In the genomic region with DNA sequence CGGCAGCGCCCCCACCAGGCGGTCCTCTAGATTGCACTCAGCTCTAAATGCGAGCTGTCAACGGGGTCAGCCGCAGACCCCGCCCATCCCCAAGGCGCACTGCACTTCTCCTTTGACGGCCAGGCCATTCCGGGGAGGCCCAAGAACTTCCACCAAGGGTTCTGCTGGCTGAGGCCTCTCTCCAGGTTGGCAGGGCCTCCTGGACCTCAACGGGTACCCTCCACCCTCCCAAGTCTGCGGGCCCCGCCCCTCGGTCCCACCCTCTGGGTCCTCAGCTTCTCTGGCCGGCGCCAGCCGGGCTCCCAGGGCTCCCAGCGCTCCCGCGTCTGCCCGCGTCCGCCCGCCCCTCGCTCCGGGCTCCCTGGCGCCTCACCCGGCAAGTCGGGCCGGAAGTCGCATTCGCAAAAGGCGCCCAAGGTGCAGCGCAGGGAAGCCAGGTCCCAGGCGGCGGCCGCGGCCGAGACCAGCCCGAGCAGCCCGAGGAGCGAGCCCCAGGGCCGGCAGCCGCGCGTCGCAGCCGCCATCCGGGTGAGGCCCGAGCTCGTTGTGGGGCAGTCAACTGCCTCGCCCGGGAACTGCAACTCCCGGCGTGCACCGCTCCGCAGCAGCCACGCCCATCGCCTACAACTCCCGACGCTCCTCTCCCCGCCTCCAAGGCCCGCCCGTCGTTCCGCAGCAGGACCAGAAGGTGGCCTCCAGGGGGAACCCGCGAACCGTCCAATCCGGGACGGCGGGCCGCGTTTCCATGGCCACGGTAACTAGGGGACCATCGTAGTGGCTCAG, we compare ENCODE assay signal across 8 cellular contexts. TPM values are rescaled to one million over a fixed set of nuclear protein-coding genes. Genes with fewer than 3 reads are reported as not detected.
A peak's percentile ranks its signal among the peaks of the same experiment; 100 is the strongest.
DNase-seq lines count a peak whose midpoint lies in the region; ATAC-seq and TF ChIP-seq lines count a peak whose summit lies in the region.

A gene (minus strand): TSS at position 548 of the 783 bp plus-strand sequence. CDS start 24 bp downstream, at position 524.

- H3K27ac ChIP-seq in OCI-LY1 (ENCODE audit: low read depth, low read length, poor library complexity, severe bottlenecking) = no peak within 1 kb of the TSS

- no peaks in the 10 kb centered on the region for H3K9me3 Mint-ChIP-seq in endothelial cell (ENCODE audit: unreplicated experiment)

- peak; percentile 80 for ATAC-seq in GM21515 (IDR thresholded peaks at IDR 0.05; ENCODE audit: unreplicated experiment)

- no peaks in the 10 kb centered on the region for H3K9me3 ChIP-seq in OCI-LY1 (ENCODE audit: low read length)

- peaks cover 16% of the 10 kb centered on the region for H3K4me1 ChIP-seq in OCI-LY1 (ENCODE audit: insufficient read depth, low read length, severe bottlenecking)

- TF ChIP-seq CTCF in OCI-LY1 (IDR thresholded peaks at IDR 0.05; ENCODE audit: low read length) = peak; percentile 97
- peak; percentile 86 for TF ChIP-seq CTCF in endothelial cell (IDR thresholded peaks at IDR 0.05; ENCODE audit: unreplicated experiment)

- no peak within 1 kb of the TSS for H2AFZ ChIP-seq in OCI-LY1 (ENCODE audit: low read length)

- no peaks in the 10 kb centered on the region for H3F3A ChIP-seq in OCI-LY1 (ENCODE audit: insufficient read depth, low read length)

- peaks cover 25% of the 10 kb centered on the region for H3K4me1 Mint-ChIP-seq in endothelial cell (ENCODE audit: unreplicated experiment)

- H3K4me2 ChIP-seq in OCI-LY1 (ENCODE audit: low read length) = peak within 1 kb of the TSS; percentile 79

- H4K20me1 ChIP-seq in OCI-LY1 (ENCODE audit: insufficient read depth, low read length) = no peaks in the 10 kb centered on the region

- H3K36me3 ChIP-seq in OCI-LY1 (ENCODE audit: insufficient read depth, low read length) = peaks cover 13% of the 10 kb centered on the region; the same call in 1 of the 2 replicates

- H3K79me2 ChIP-seq in OCI-LY1 (ENCODE audit: insufficient read depth, low read length) = no peaks in the 10 kb centered on the region

- H3K4me3 ChIP-seq in OCI-LY1 (ENCODE audit: low read depth, low read length, poor library complexity, severe bottlenecking) = peak within 1 kb of the TSS; percentile 70

- DNase-seq in DMS 273 treated with DMSO at 0.1 percent for 48 hours (lab: John Stamatoyannopoulos, UW) = peak; percentile 87
- DNase-seq in HuH-7 (ENCODE audit: low spot score) = peak; percentile 98
- peak; percentile 99 for DNase-seq in activated CD8-positive, alpha-beta memory T cell treated with anti-CD3 and anti-CD28 coated beads, Interleukin-2, amount 50 U/mL, for 4 hours
- peak; percentile 100 for DNase-seq in endothelial cell (ENCODE audit: low spot score)
- DNase-seq in middle frontal gyrus (ENCODE audit: extremely low spot score, low spot score) = peak; percentile 96
- DNase-seq in stimulated activated CD8-positive, alpha-beta memory T cell treated with anti-CD3 and anti-CD28 coated beads, Interleukin-2, amount 100 ng/mL, for 48 hours (ENCODE audit: low read depth in 2 of 2) = peak; percentile 97 to 98

- H3K9ac ChIP-seq in OCI-LY1 (ENCODE audit: low read length) = peak within 1 kb of the TSS; percentile 65

- H3K4me3 Mint-ChIP-seq in endothelial cell (ENCODE audit: unreplicated experiment) = peak within 1 kb of the TSS; percentile 93

- H3K9me2 ChIP-seq in OCI-LY1 (ENCODE audit: low read depth, low read length) = no peaks in the 10 kb centered on the region

- peak within 1 kb of the TSS; percentile 98 for H3K27ac Mint-ChIP-seq in endothelial cell (ENCODE audit: unreplicated experiment)

- H3K27me3 Mint-ChIP-seq in endothelial cell (ENCODE audit: unreplicated experiment) = peaks cover 16% of the 10 kb centered on the region

- H3K36me3 Mint-ChIP-seq in endothelial cell (ENCODE audit: low read depth, unreplicated experiment) = peaks cover 24% of the 10 kb centered on the region

- H3K27me3 ChIP-seq in OCI-LY1 (ENCODE audit: insufficient read depth, low read length) = no peaks in the 10 kb centered on the region

RNA-seq across cellular contexts. Expression of the gene that starts here (rescaled TPM):
- 29.1 TPM for total RNA-seq in endothelial cell (ENCODE audit: unreplicated experiment)
